In genomic region chr6:152301806-152302568, GRCh38 we compare ENCODE assay signal across 8 cellular contexts.
DNase-seq lines count a peak whose midpoint lies in the region; ATAC-seq lines count a peak whose summit lies in the region.

No MANE protein-coding gene starts in this region.

- H2BK120ac ChIP-seq in mesendoderm (ENCODE audit: low read depth, low read length), result no peak overlapping the region

- H4K20me1 ChIP-seq in BLaER1, result no peaks in the 10 kb centered on the region

- H2BK5ac ChIP-seq in mesendoderm (ENCODE audit: low read length), result no peak overlapping the region

- WGBS in mesendoderm (ENCODE audit: extremely low coverage, insufficient coverage, low lambda C conversion rate), result no CpG with 5 or more reads among the region's 42 CpGs

- H4K5ac ChIP-seq in mesendoderm (ENCODE audit: low read length), result no peak overlapping the region

- H3K27me3 ChIP-seq in BLaER1 (no peaks in the 10 kb centered on the region), endocrine pancreas (ENCODE audit: control insufficient read depth, insufficient read depth, low read length) (no peaks in the 10 kb centered on the region), mesendoderm (ENCODE audit: insufficient read depth, low read length, poor library complexity) (no peaks in the 10 kb centered on the region)

- no peaks in the 10 kb centered on the region for H3K79me1 ChIP-seq in mesendoderm (ENCODE audit: low read length)

- H3K36me3 ChIP-seq in BLaER1 (no peaks in the 10 kb centered on the region), endocrine pancreas (ENCODE audit: control insufficient read depth, insufficient read depth, low read length) (no peaks in the 10 kb centered on the region), mesendoderm (ENCODE audit: control insufficient read depth, insufficient read depth, low read length) (no peaks in the 10 kb centered on the region)

- H3K4ac ChIP-seq in mesendoderm (ENCODE audit: low read depth, low read length), result no peak overlapping the region

- H3K79me2 ChIP-seq in mesendoderm (ENCODE audit: control insufficient read depth, insufficient read depth, low read length), result no peaks in the 10 kb centered on the region

- H3K4me2 ChIP-seq in BLaER1, result peak overlapping the region; percentile 83
- peak overlapping the region; percentile 71 for H3K4me2 ChIP-seq in mesendoderm (ENCODE audit: low read length)

- peak overlapping the region; percentile 87 for H3K56ac ChIP-seq in mesendoderm (ENCODE audit: low read length)

- H3K4me3 ChIP-seq in BLaER1 (peak overlapping the region; percentile 77), endocrine pancreas (ENCODE audit: control insufficient read depth, insufficient read depth, low read length) (peak overlapping the region; percentile 99), mesendoderm (ENCODE audit: low read length) (peak overlapping the region; percentile 69)

- H3K18ac ChIP-seq in mesendoderm (ENCODE audit: low read length), result peak overlapping the region; percentile 4

- no peak overlapping the region for H2BK15ac ChIP-seq in mesendoderm (replicated peaks; ENCODE audit: low read depth)

- H3K27ac ChIP-seq in BLaER1 (peak overlapping the region; percentile 77), mesendoderm (ENCODE audit: low read depth, low read length) (no peak overlapping the region)

- H3K9ac ChIP-seq in BLaER1 (peak overlapping the region; percentile 82), endocrine pancreas (ENCODE audit: control insufficient read depth, insufficient read depth, low read length) (peak overlapping the region; percentile 0), mesendoderm (ENCODE audit: low read length) (peak overlapping the region; percentile 69)

- peak; percentile 34 for DNase-seq in GM19240 (ENCODE audit: insufficient read length, low spot score)
- DNase-seq in NK-92 (lab: John Stamatoyannopoulos, UW; ENCODE audit: unreplicated experiment), result peak; percentile 19
- peak; percentile 68 to 77 (median 72) for DNase-seq in activated CD8-positive, alpha-beta memory T cell treated with anti-CD3 and anti-CD28 coated beads for 48 hours (ENCODE audit: low read depth in 2 of 3, low spot score in 2 of 3)
- DNase-seq in mesendoderm, result peak; percentile 95
- DNase-seq in stimulated activated CD8-positive, alpha-beta memory T cell treated with anti-CD3 and anti-CD28 coated beads, Interleukin-12 subunit alpha, Interleukin-12 subunit beta, amount 100 ng/mL, for 4 hours (ENCODE audit: low read depth), result peak; percentile 81

- peak; percentile 89 for ATAC-seq in HG03457 (IDR thresholded peaks at IDR 0.05; ENCODE audit: unreplicated experiment)

- H3K4me1 ChIP-seq in BLaER1 (peaks cover 43% of the 10 kb centered on the region), endocrine pancreas (ENCODE audit: control insufficient read depth, insufficient read depth, low read length) (peaks cover 34% of the 10 kb centered on the region), mesendoderm (ENCODE audit: control insufficient read depth, low read depth, low read length) (peaks cover 3% of the 10 kb centered on the region)

- H2AK5ac ChIP-seq in mesendoderm (ENCODE audit: low read length), result no peak overlapping the region

- H4K8ac ChIP-seq in mesendoderm (ENCODE audit: low read depth, low read length), result no peak overlapping the region

- H3K23ac ChIP-seq in mesendoderm (ENCODE audit: low read length), result no peak overlapping the region

- no peaks in the 10 kb centered on the region for H3K9me3 ChIP-seq in BLaER1
- H3K9me3 ChIP-seq in endocrine pancreas (ENCODE audit: control insufficient read depth, low read length), result no peaks in the 10 kb centered on the region

Comparison
In these comparisons a context has a peak if more than half of its experiments do, and no peak if none do; other contexts are left out.
1. H3K9ac ChIP-seq: peak in every context shown above with its lines; median percentile 82 in BLaER1; 69 in mesendoderm; 0 in endocrine pancreas.
2. DNase-seq: peak in every context shown above with its lines; median percentile 95 in mesendoderm; 81 in stimulated activated CD8-positive, alpha-beta memory T cell treated with anti-CD3 and anti-CD28 coated beads, Interleukin-12 subunit alpha, Interleukin-12 subunit beta, amount 100 ng/mL, for 4 hours; 72 in activated CD8-positive, alpha-beta memory T cell treated with anti-CD3 and anti-CD28 coated beads for 48 hours; 34 in GM19240; 19 in NK-92.